In genomic region chr17:28056276-28056620, GRCh38 we compare ENCODE assay signal across 30 cellular contexts. TPM values are rescaled to one million over a fixed set of nuclear protein-coding genes. Genes with fewer than 3 reads are reported as not detected.
DNase-seq lines count a peak whose midpoint lies in the region; ATAC-seq and TF ChIP-seq lines count a peak whose summit lies in the region.
"Had no signal": no experiment of that assay in that cellular context is flagged by ENCODE, and none has a peak within 500 bp of the region (broad histone marks: within the 10 kb centered on the region; RNA-seq: fewer than 3 reads in every experiment).

No MANE protein-coding gene starts in this region.

- H3K4me3 ChIP-seq in Caco-2 (ENCODE audit: low read depth, low read length) (no peak overlapping the region), HUES48 (ENCODE audit: low read depth, low read length) (no peak overlapping the region)
- H3K4me3 ChIP-seq in CD8-positive, alpha-beta T cell (ENCODE audit: low read depth, low read length): no peak overlapping the region
- H3K4me3 ChIP-seq: adrenal gland, left lung, neural progenitor cell, Peyer's patch, vagina had no signal

- DNase-seq in Caco-2: no peak
- no peak for DNase-seq in WTC11 (ENCODE audit: low spot score)
- DNase-seq in iPS-NIHi11 (ENCODE audit: low spot score): no peak
- no peak for DNase-seq in NCI-H187 (lab: John Stamatoyannopoulos, UW)
- no peak for DNase-seq in CD8-positive, alpha-beta T cell
- DNase-seq: activated CD4-positive, alpha-beta T cell treated with anti-CD3 and anti-CD28 coated beads, Interleukin-2, amount 10 ng/mL, durations not matched to agents 7 days and 5 days; activated CD8-positive, alpha-beta memory T cell treated with anti-CD3 and anti-CD28 coated beads, Interleukin-2, amount 10 ng/mL, durations not matched to agents 7 days and 5 days; activated naive CD4-positive, alpha-beta T cell treated with anti-CD3 and anti-CD28 coated beads for 36 hours; activated T-cell treated with anti-CD3 and anti-CD28 coated beads, Interleukin-2, amount 50 U/mL, for 4 hours; adrenal gland; C1 segment of cervical spinal cord; central memory CD4-positive, alpha-beta T cell; DMS79 treated with DMSO at 0.1 percent for 48 hours; GF-D8; glutamatergic neuron; left lung; mesenchymal stem cell; NCI-H1694; NCI-H446; NCI-H748 treated with DMSO at 0.1 percent for 48 hours; Peyer's patch; SHP77; stimulated activated CD4-positive, alpha-beta T cell treated with anti-CD3 and anti-CD28 coated beads, Interleukin-1b, Interleukin-23, amount 100 ng/mL, for 48 hours; stimulated activated naive CD8-positive, alpha-beta T cell treated with anti-CD3 and anti-CD28 coated beads, Interleukin-15, Interleukin-2, amounts not matched to agents 100 U/mL and 50 U/mL, for 24 hours; T-helper 9 cell; WERI-Rb-1 had no signal

- peaks cover 61% of the 10 kb centered on the region for H3K4me1 Mint-ChIP-seq in Caco-2 (ENCODE audit: low read depth, unreplicated experiment)
- peaks cover 63% of the 10 kb centered on the region for H3K4me1 Mint-ChIP-seq in WTC11
- peaks cover 41% of the 10 kb centered on the region for H3K4me1 Mint-ChIP-seq in stimulated activated memory B cell treated with anti-CD40 and anti-IgM and Interleukin-4, amounts not matched to agents 10 μg/mL and 1 μg/mL and 100 μg/mL, for 72 hours
- peaks cover 42% of the 10 kb centered on the region for H3K4me1 Mint-ChIP-seq in CD8-positive, alpha-beta T cell (ENCODE audit: low read depth)

- H3K36me3 Mint-ChIP-seq in Caco-2 (ENCODE audit: insufficient read depth, unreplicated experiment) (peaks cover 7% of the 10 kb centered on the region), WTC11 (no peaks in the 10 kb centered on the region)
- no peaks in the 10 kb centered on the region for H3K36me3 Mint-ChIP-seq in stimulated activated memory B cell treated with anti-CD40 and anti-IgM and Interleukin-4, amounts not matched to agents 10 μg/mL and 1 μg/mL and 100 μg/mL, for 72 hours
- H3K36me3 Mint-ChIP-seq in CD8-positive, alpha-beta T cell: no peaks in the 10 kb centered on the region
- H3K36me3 Mint-ChIP-seq: activated CD8-positive, alpha-beta memory T cell treated with anti-CD3 and anti-CD28 coated beads, Interleukin-2, amount 10 ng/mL, durations not matched to agents 7 days and 5 days; neural progenitor cell had no signal

- intact Hi-C loops in Caco-2 (cut with micrococcal nuclease; ENCODE audit: unreplicated experiment): no loop called here
- intact Hi-C loops in CD8-positive, alpha-beta T cell (cut with DNase I, micrococcal nuclease): no loop called here

- CTCF ChIA-PET in Caco-2 (lab: Charles Lee): interaction anchor here (0.6 kb wide), 1 partner anchor 97 kb away, joined by 3 read pairs; no protein-coding TSS in a partner anchor
- CTCF ChIA-PET in WTC11 (lab: Charles Lee): no interaction called here
- CTCF ChIA-PET in CD8-positive, alpha-beta T cell (lab: Charles Lee): no interaction called here

- POLR2A ChIA-PET in Caco-2 (lab: Charles Lee) (interaction anchor here (0.7 to 1.0 kb wide), 3 partner anchors 9 to 74 kb away, joined by 3 read pairs; no protein-coding TSS in a partner anchor), WTC11 (lab: Charles Lee) (no interaction called here)
- POLR2A ChIA-PET in CD8-positive, alpha-beta T cell (lab: Charles Lee): interaction anchor here (0.7 to 1.8 kb wide), 2 partner anchors 15 to 147 kb away, joined by 3 to 6 read pairs; no protein-coding TSS in a partner anchor

- BruUV-seq in Caco-2 (replicated peaks; lab: Mats Ljungman, UMichigan): no TSS peak

- H3K9me3 Mint-ChIP-seq in Caco-2 (ENCODE audit: unreplicated experiment) (no peaks in the 10 kb centered on the region), WTC11 (no peaks in the 10 kb centered on the region)
- no peaks in the 10 kb centered on the region for H3K9me3 Mint-ChIP-seq in stimulated activated memory B cell treated with anti-CD40 and anti-IgM and Interleukin-4, amounts not matched to agents 10 μg/mL and 1 μg/mL and 100 μg/mL, for 72 hours
- H3K9me3 Mint-ChIP-seq in CD8-positive, alpha-beta T cell: no peaks in the 10 kb centered on the region
- H3K9me3 Mint-ChIP-seq: activated CD4-positive, alpha-beta T cell treated with anti-CD3 and anti-CD28 coated beads, Interleukin-2, amount 10 ng/mL, durations not matched to agents 7 days and 5 days; activated naive CD4-positive, alpha-beta T cell treated with anti-CD3 and anti-CD28 coated beads for 36 hours; activated T-cell treated with anti-CD3 and anti-CD28 coated beads, Interleukin-2, amount 50 U/mL, for 4 hours; neural progenitor cell had no signal

- H3K27ac ChIP-seq in HUES48 (ENCODE audit: low read depth, low read length): peak overlapping the region; percentile 31
- H3K27ac ChIP-seq in CD8-positive, alpha-beta T cell (ENCODE audit: low read depth, low read length): no peak overlapping the region
- H3K27ac ChIP-seq: adrenal gland, neural progenitor cell, Peyer's patch, vagina, WERI-Rb-1 had no signal

- H3K9me3 ChIP-seq in Caco-2 (no peaks in the 10 kb centered on the region), HUES48 (ENCODE audit: control insufficient read depth, insufficient read depth, low read length) (no peaks in the 10 kb centered on the region)
- H3K9me3 ChIP-seq in CD8-positive, alpha-beta T cell (ENCODE audit: low read length): no peaks in the 10 kb centered on the region
- H3K9me3 ChIP-seq: adrenal gland, left lung, Peyer's patch, vagina had no signal

- H3K27ac Mint-ChIP-seq in Caco-2 (ENCODE audit: unreplicated experiment) (peak overlapping the region; percentile 11), WTC11 (peak overlapping the region; percentile 94)
- H3K27ac Mint-ChIP-seq in stimulated activated memory B cell treated with anti-CD40 and anti-IgM and Interleukin-4, amounts not matched to agents 10 μg/mL and 1 μg/mL and 100 μg/mL, for 72 hours: peak overlapping the region; percentile 11
- H3K27ac Mint-ChIP-seq in CD8-positive, alpha-beta T cell: no peak overlapping the region
- H3K27ac Mint-ChIP-seq: activated CD4-positive, alpha-beta T cell treated with anti-CD3 and anti-CD28 coated beads, Interleukin-2, amount 10 ng/mL, durations not matched to agents 7 days and 5 days; activated CD8-positive, alpha-beta memory T cell treated with anti-CD3 and anti-CD28 coated beads, Interleukin-2, amount 10 ng/mL, durations not matched to agents 7 days and 5 days; activated naive CD4-positive, alpha-beta T cell treated with anti-CD3 and anti-CD28 coated beads for 36 hours; neural progenitor cell had no signal

- H3K27me3 ChIP-seq in Caco-2 (replicated peaks; ENCODE audit: control insufficient read depth, insufficient read depth, low read length) (no peaks in the 10 kb centered on the region), HUES48 (ENCODE audit: control insufficient read depth, insufficient read depth, low read length) (no peaks in the 10 kb centered on the region)
- H3K27me3 ChIP-seq in CD8-positive, alpha-beta T cell (ENCODE audit: insufficient read depth, low read length): no peaks in the 10 kb centered on the region
- H3K27me3 ChIP-seq: adrenal gland, left lung, neural progenitor cell, Peyer's patch, vagina had no signal

- no peak overlapping the region for H3K9ac ChIP-seq in HUES48 (ENCODE audit: low read depth, low read length)
- H3K9ac ChIP-seq: neural progenitor cell had no signal

- H3K4me3 Mint-ChIP-seq in Caco-2 (ENCODE audit: unreplicated experiment) (no peak overlapping the region), WTC11 (no peak overlapping the region)
- H3K4me3 Mint-ChIP-seq in stimulated activated memory B cell treated with anti-CD40 and anti-IgM and Interleukin-4, amounts not matched to agents 10 μg/mL and 1 μg/mL and 100 μg/mL, for 72 hours: no peak overlapping the region
- no peak overlapping the region for H3K4me3 Mint-ChIP-seq in CD8-positive, alpha-beta T cell
- H3K4me3 Mint-ChIP-seq: activated CD4-positive, alpha-beta T cell treated with anti-CD3 and anti-CD28 coated beads, Interleukin-2, amount 10 ng/mL, durations not matched to agents 7 days and 5 days; activated CD8-positive, alpha-beta memory T cell treated with anti-CD3 and anti-CD28 coated beads, Interleukin-2, amount 10 ng/mL, durations not matched to agents 7 days and 5 days; activated naive CD4-positive, alpha-beta T cell treated with anti-CD3 and anti-CD28 coated beads for 36 hours; activated T-cell treated with anti-CD3 and anti-CD28 coated beads, Interleukin-2, amount 50 U/mL, for 4 hours; neural progenitor cell had no signal

- H3K36me3 ChIP-seq in Caco-2 (ENCODE audit: control insufficient read depth, insufficient read depth, low read length) (no peaks in the 10 kb centered on the region), HUES48 (ENCODE audit: control insufficient read depth, insufficient read depth, low read length) (no peaks in the 10 kb centered on the region)
- H3K36me3 ChIP-seq in CD8-positive, alpha-beta T cell (ENCODE audit: insufficient read depth, low read length): no peaks in the 10 kb centered on the region
- H3K36me3 ChIP-seq: adrenal gland, left lung, neural progenitor cell, Peyer's patch, vagina, WERI-Rb-1 had no signal

- H3K4me1 ChIP-seq in Caco-2: peaks cover 34% of the 10 kb centered on the region
- H3K4me1 ChIP-seq in HUES48 (ENCODE audit: control insufficient read depth, insufficient read depth, low read length): peaks cover 55% of the 10 kb centered on the region
- no peaks in the 10 kb centered on the region for H3K4me1 ChIP-seq in CD8-positive, alpha-beta T cell (ENCODE audit: insufficient read depth, low read length)

- H3K27me3 Mint-ChIP-seq in Caco-2 (ENCODE audit: insufficient read depth, unreplicated experiment): no peaks in the 10 kb centered on the region
- H3K27me3 Mint-ChIP-seq in WTC11 (ENCODE audit: low read depth): no peaks in the 10 kb centered on the region
- H3K27me3 Mint-ChIP-seq in stimulated activated memory B cell treated with anti-CD40 and anti-IgM and Interleukin-4, amounts not matched to agents 10 μg/mL and 1 μg/mL and 100 μg/mL, for 72 hours: no peaks in the 10 kb centered on the region
- no peaks in the 10 kb centered on the region for H3K27me3 Mint-ChIP-seq in CD8-positive, alpha-beta T cell (ENCODE audit: low read depth)
- H3K27me3 Mint-ChIP-seq: activated CD4-positive, alpha-beta T cell treated with anti-CD3 and anti-CD28 coated beads, Interleukin-2, amount 10 ng/mL, durations not matched to agents 7 days and 5 days; activated CD8-positive, alpha-beta memory T cell treated with anti-CD3 and anti-CD28 coated beads, Interleukin-2, amount 10 ng/mL, durations not matched to agents 7 days and 5 days had no signal

- no peak for ATAC-seq in WTC11
- no peak for ATAC-seq in stimulated activated memory B cell treated with anti-CD40 and anti-IgM and Interleukin-4, amounts not matched to agents 10 μg/mL and 1 μg/mL and 100 μg/mL, for 72 hours
- no peak for ATAC-seq in CD8-positive, alpha-beta T cell
- ATAC-seq: activated CD8-positive, alpha-beta memory T cell treated with anti-CD3 and anti-CD28 coated beads, Interleukin-2, amount 10 ng/mL, durations not matched to agents 7 days and 5 days; activated T-cell treated with anti-CD3 and anti-CD28 coated beads, Interleukin-2, amount 50 U/mL, for 4 hours; left lung; stimulated activated naive CD8-positive, alpha-beta T cell treated with anti-CD3 and anti-CD28 coated beads, Interleukin-15, Interleukin-2, amounts not matched to agents 100 U/mL and 50 U/mL, for 24 hours had no signal

- TF ChIP-seq CTCF in Caco-2 (IDR thresholded peaks at IDR 0.05; ENCODE audit: insufficient read depth in 1 of 2, low read depth in 1 of 2, low read length in 1 of 2, severe bottlenecking in 1 of 2, unreplicated experiment in 1 of 2) (no peak), WTC11 (IDR thresholded peaks at IDR 0.05) (no peak)
- no peak for TF ChIP-seq CTCF in CD8-positive, alpha-beta T cell (IDR thresholded peaks at IDR 0.05)

RNA-seq across cellular contexts. Expression of gene NLK, which starts 13.8 kb away (rescaled TPM):
- total RNA-seq in Caco-2 (2022) (84.5 and 87.3 TPM in 2 replicates), WTC11 (2021) (38.3 to 40.3 TPM (median 39.9 TPM) in 3 replicates)
- 1 to 10 TPM; 6.5 to 7.6 TPM for total RNA-seq in CD8-positive, alpha-beta T cell
